36 cellular contexts compared by ENCODE assay signal in the genomic region with DNA sequence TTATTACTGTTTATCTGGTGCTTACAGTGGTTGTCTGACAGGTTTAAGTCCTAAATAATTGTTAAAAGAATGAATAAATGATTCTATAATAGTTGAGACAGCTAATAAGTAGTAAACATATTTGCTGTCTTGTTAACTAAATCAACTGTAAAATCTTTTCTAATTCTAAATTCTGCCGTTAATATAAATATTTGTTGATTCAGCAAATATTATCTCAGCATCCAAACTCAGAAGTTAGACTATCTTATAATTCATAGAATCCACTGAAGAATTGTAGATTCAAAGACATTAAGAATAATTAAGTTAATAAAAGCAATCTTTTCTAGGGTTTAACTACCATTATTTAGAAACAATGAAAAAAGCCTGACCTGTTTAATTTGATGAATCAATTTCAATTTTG.
"Had no signal": no experiment of that assay in that cellular context is flagged by ENCODE, and none has a peak within 500 bp of the region (broad histone marks: within the 10 kb centered on the region; RNA-seq: fewer than 3 reads in every experiment).

No MANE protein-coding gene starts in this region.

- H3K9me3 Mint-ChIP-seq: activated B cell treated with CpG ODN at 0.5 μM for 24 hours; activated CD4-positive, alpha-beta memory T cell treated with anti-CD3 and anti-CD28 coated beads for 36 hours; activated CD4-positive, alpha-beta T cell treated with anti-CD3 and anti-CD28 coated beads, Interleukin-2, amount 10 ng/mL, durations not matched to agents 24 days and 14 days; activated CD8-positive, alpha-beta T cell treated with anti-CD3 and anti-CD28 coated beads for 36 hours; activated naive CD4-positive, alpha-beta T cell treated with anti-CD3 and anti-CD28 coated beads for 36 hours; activated naive CD4-positive, alpha-beta T cell treated with anti-CD3 and anti-CD28 coated beads, Interleukin-2, amount 50 U/mL, for 72 hours; activated naive CD8-positive, alpha-beta T cell treated with anti-CD3 and anti-CD28 coated beads for 36 hours; activated T-cell treated with anti-CD3 and anti-CD28 coated beads, Interleukin-2, amount 50 U/mL, for 4 hours; activated T-cell treated with anti-CD3 and anti-CD28 coated beads, Interleukin-2, amount 50 U/mL, for 72 hours; activated T-helper 1 cell treated with anti-CD3 and anti-CD28 coated beads, Interleukin-12 subunit alpha, Interleukin-12 subunit beta, Interleukin-2, Interleukin-4 antibody, amounts not matched to agents 30 ng/mL and 10 ng/mL and 1 ng/mL, durations not matched to agents 14 hours and 24 hours and 36 hours; activated T-helper 17 cell treated with anti-CD3 and anti-CD28 coated beads, Interleukin-2, amount 50 U/mL, for 72 hours; T-helper 1 cell treated with Interleukin-12 subunit alpha and Interleukin-12 subunit beta and Interleukin-4 antibody, amounts not matched to agents 30 μg/mL and 1 μg/mL, for 36 hours; T-helper 2 cell treated with Interferon-gamma antibody and Interleukin-4, amounts not matched to agents 5 μg/mL and 100 μg/mL, for 36 hours had no signal

- ATAC-seq: activated CD8-positive, alpha-beta T cell treated with anti-CD3 and anti-CD28 coated beads for 36 hours; activated naive CD4-positive, alpha-beta T cell treated with anti-CD3 and anti-CD28 coated beads, Interleukin-2, amount 50 U/mL, for 72 hours; activated T-cell treated with anti-CD3 and anti-CD28 coated beads, Interleukin-2, amount 50 U/mL, for 4 hours; activated T-cell treated with anti-CD3 and anti-CD28 coated beads, Interleukin-2, amount 50 U/mL, for 72 hours; activated T-helper 17 cell treated with anti-CD3 and anti-CD28 coated beads, Interleukin-2, amount 50 U/mL, for 72 hours; body of pancreas had no signal

- H3K4me1 ChIP-seq: adrenal gland, breast epithelium had no signal

- H3K27me3 ChIP-seq: adrenal gland, body of pancreas, brain microvascular endothelial cell, breast epithelium had no signal

- H3K27ac ChIP-seq: adrenal gland, brain microvascular endothelial cell, breast epithelium, VCaP had no signal

- H3K9me3 ChIP-seq: adrenal gland, body of pancreas, breast epithelium had no signal

- H3K27ac Mint-ChIP-seq: activated B cell treated with CpG ODN at 0.5 μM for 24 hours; activated CD4-positive, alpha-beta memory T cell treated with anti-CD3 and anti-CD28 coated beads for 36 hours; activated CD4-positive, alpha-beta T cell treated with anti-CD3 and anti-CD28 coated beads, Interleukin-2, amount 10 ng/mL, durations not matched to agents 24 days and 14 days; activated CD8-positive, alpha-beta T cell treated with anti-CD3 and anti-CD28 coated beads for 36 hours; activated naive CD4-positive, alpha-beta T cell treated with anti-CD3 and anti-CD28 coated beads for 36 hours; activated naive CD4-positive, alpha-beta T cell treated with anti-CD3 and anti-CD28 coated beads, Interleukin-2, amount 50 U/mL, for 72 hours; activated naive CD8-positive, alpha-beta T cell treated with anti-CD3 and anti-CD28 coated beads for 36 hours; activated T-cell treated with anti-CD3 and anti-CD28 coated beads, Interleukin-2, amount 50 U/mL, for 72 hours; activated T-helper 1 cell treated with anti-CD3 and anti-CD28 coated beads, Interleukin-12 subunit alpha, Interleukin-12 subunit beta, Interleukin-2, Interleukin-4 antibody, amounts not matched to agents 30 ng/mL and 10 ng/mL and 1 ng/mL, durations not matched to agents 14 hours and 24 hours and 36 hours; activated T-helper 17 cell treated with anti-CD3 and anti-CD28 coated beads, Interleukin-2, amount 50 U/mL, for 72 hours; T-helper 1 cell treated with Interleukin-12 subunit alpha and Interleukin-12 subunit beta and Interleukin-4 antibody, amounts not matched to agents 30 μg/mL and 1 μg/mL, for 36 hours; T-helper 2 cell treated with Interferon-gamma antibody and Interleukin-4, amounts not matched to agents 5 μg/mL and 100 μg/mL, for 36 hours had no signal

- H3K4me1 Mint-ChIP-seq: activated B cell treated with CpG ODN at 0.5 μM for 24 hours; activated CD4-positive, alpha-beta T cell treated with anti-CD3 and anti-CD28 coated beads, Interleukin-2, amount 10 ng/mL, durations not matched to agents 24 days and 14 days; activated naive CD8-positive, alpha-beta T cell treated with anti-CD3 and anti-CD28 coated beads for 36 hours had no signal

- H3K27me3 Mint-ChIP-seq: activated B cell treated with CpG ODN at 0.5 μM for 24 hours; activated CD8-positive, alpha-beta T cell treated with anti-CD3 and anti-CD28 coated beads for 36 hours; activated naive CD8-positive, alpha-beta T cell treated with anti-CD3 and anti-CD28 coated beads for 36 hours had no signal

- DNase-seq: activated B cell treated with CpG ODN at 0.5 μM for 24 hours; activated CD4-positive, alpha-beta memory T cell treated with anti-CD3 and anti-CD28 coated beads for 36 hours; activated CD4-positive, alpha-beta T cell treated with anti-CD3 and anti-CD28 coated beads for 4 hours; activated CD4-positive, alpha-beta T cell treated with anti-CD3 and anti-CD28 coated beads, Interleukin-2, amount 10 ng/mL, durations not matched to agents 24 days and 14 days; activated CD4-positive, alpha-beta T cell treated with anti-CD3 and anti-CD28 coated beads, Interleukin-2, amount 50 U/mL, for 1 hour; activated CD4-positive, alpha-beta T cell treated with anti-CD3 and anti-CD28 coated beads, Interleukin-2, amount 50 U/mL, for 4 hours; activated CD4-positive, CD25-positive, alpha-beta regulatory T cell treated with anti-CD3 and anti-CD28 coated beads, Interleukin-2, amount 50 U/mL, for 72 hours; activated CD8-positive, alpha-beta memory T cell treated with anti-CD3 and anti-CD28 coated beads, Interleukin-2, amount 50 U/mL, for 4 hours; activated CD8-positive, alpha-beta T cell treated with anti-CD3 and anti-CD28 coated beads for 36 hours; activated effector memory CD4-positive, alpha-beta T cell treated with anti-CD3 and anti-CD28 coated beads, Interleukin-2, amount 50 U/mL, for 16 hours; activated gamma-delta T cell treated with Interleukin-2 at 50 U/mL for 16 hours; activated naive CD4-positive, alpha-beta T cell; activated naive CD4-positive, alpha-beta T cell treated with anti-CD3 and anti-CD28 coated beads for 36 hours; activated naive CD4-positive, alpha-beta T cell treated with anti-CD3 and anti-CD28 coated beads, Interleukin-2, amount 50 U/mL, for 16 hours; activated naive CD8-positive, alpha-beta T cell treated with anti-CD3 and anti-CD28 coated beads for 36 hours; activated T-cell treated with anti-CD3 and anti-CD28 coated beads for 4 hours; activated T-cell treated with anti-CD3 and anti-CD28 coated beads, Interleukin-2, amount 50 U/mL, for 1 hour; activated T-cell treated with anti-CD3 and anti-CD28 coated beads, Interleukin-2, amount 50 U/mL, for 4 hours; activated T-cell treated with anti-CD3 and anti-CD28 coated beads, Interleukin-2, amount 50 U/mL, for 72 hours; adrenal gland; amniotic stem cell; aorta; body of pancreas; brain microvascular endothelial cell; central memory CD4-positive, alpha-beta T cell; T-helper 2 cell; T-helper 9 cell had no signal

- FAIRE-seq: astrocyte, TTC549 had no signal

- H3K4me3 ChIP-seq: adrenal gland, body of pancreas, breast epithelium had no signal

- H3K36me3 ChIP-seq: adrenal gland, brain microvascular endothelial cell, breast epithelium had no signal

- H3K4me3 Mint-ChIP-seq: activated B cell treated with CpG ODN at 0.5 μM for 24 hours; activated CD4-positive, alpha-beta memory T cell treated with anti-CD3 and anti-CD28 coated beads for 36 hours; activated CD4-positive, alpha-beta T cell treated with anti-CD3 and anti-CD28 coated beads, Interleukin-2, amount 10 ng/mL, durations not matched to agents 24 days and 14 days; activated CD8-positive, alpha-beta T cell treated with anti-CD3 and anti-CD28 coated beads for 36 hours; activated naive CD4-positive, alpha-beta T cell treated with anti-CD3 and anti-CD28 coated beads for 36 hours; activated naive CD8-positive, alpha-beta T cell treated with anti-CD3 and anti-CD28 coated beads for 36 hours; activated T-cell treated with anti-CD3 and anti-CD28 coated beads, Interleukin-2, amount 50 U/mL, for 4 hours; activated T-cell treated with anti-CD3 and anti-CD28 coated beads, Interleukin-2, amount 50 U/mL, for 72 hours; activated T-helper 1 cell treated with anti-CD3 and anti-CD28 coated beads, Interleukin-12 subunit alpha, Interleukin-12 subunit beta, Interleukin-2, Interleukin-4 antibody, amounts not matched to agents 30 ng/mL and 10 ng/mL and 1 ng/mL, durations not matched to agents 14 hours and 24 hours and 36 hours; activated T-helper 17 cell treated with anti-CD3 and anti-CD28 coated beads, Interleukin-2, amount 50 U/mL, for 72 hours; T-helper 1 cell treated with Interleukin-12 subunit alpha and Interleukin-12 subunit beta and Interleukin-4 antibody, amounts not matched to agents 30 μg/mL and 1 μg/mL, for 36 hours; T-helper 2 cell treated with Interferon-gamma antibody and Interleukin-4, amounts not matched to agents 5 μg/mL and 100 μg/mL, for 36 hours had no signal
